Comparison of ENCODE assay signal across 15 cellular contexts in genomic region chr4:6282247-6282646, GRCh38. TPM values are rescaled to one million over a fixed set of nuclear protein-coding genes. Genes with fewer than 3 reads are reported as not detected.
A peak's percentile ranks its signal among the peaks of the same experiment; 100 is the strongest.
DNase-seq lines count a peak whose midpoint lies in the region; ATAC-seq and TF ChIP-seq lines count a peak whose summit lies in the region.
"Had no signal": no experiment of that assay in that cellular context is flagged by ENCODE, and none has a peak within 500 bp of the region (broad histone marks: within the 10 kb centered on the region; RNA-seq: fewer than 3 reads in every experiment).

No MANE protein-coding gene starts in this region.

- H3K27me3 ChIP-seq in fibroblast of lung (ENCODE audit: control insufficient read depth, insufficient read depth, low read length) (no peaks in the 10 kb centered on the region), muscle layer of colon (ENCODE audit: control insufficient read depth in 1 of 2, insufficient read depth in 2 of 2, low read length in 2 of 2) (no peaks in the 10 kb centered on the region), upper lobe of left lung (no peaks in the 10 kb centered on the region)

- intact Hi-C loops in natural killer cell (cut with micrococcal nuclease) = no loop called here

- H3K4me1 ChIP-seq in fibroblast of lung (ENCODE audit: control insufficient read depth, extremely low read depth, insufficient read depth, low read length) = peaks cover 8% of the 10 kb centered on the region
- H3K4me1 ChIP-seq in muscle layer of colon (ENCODE audit: insufficient read depth, low read length) = peaks cover 34% of the 10 kb centered on the region
- H3K4me1 ChIP-seq in upper lobe of left lung = peaks cover 33 to 52% (median 46%) of the 10 kb centered on the region in 4 donors

- DNase-seq in amniotic epithelial cell (ENCODE audit: low read depth) (peak; percentile 41), fibroblast of lung (ENCODE audit: low read depth in 2 of 2) (peak; percentile 37 to 66), upper lobe of left lung (no peak), natural killer cell (no peak), GM20000 (ENCODE audit: low spot score) (no peak)
- DNase-seq: activated CD4-positive, alpha-beta T cell treated with anti-CD3 and anti-CD28 coated beads for 36 hours; activated naive CD4-positive, alpha-beta T cell treated with anti-CD3 and anti-CD28 coated beads, Interleukin-2, amount 10 ng/mL, durations not matched to agents 7 days and 5 days; DND-41; effector memory CD8-positive, alpha-beta T cell; NCI-H1694; SHP77 treated with DMSO at 0.1 percent for 48 hours; T-helper 2 cell had no signal

- H3K27ac ChIP-seq in fibroblast of lung (ENCODE audit: insufficient read depth, low read length) (no peak overlapping the region), muscle layer of colon (ENCODE audit: low read depth, low read length) (peak overlapping the region; percentile 85), upper lobe of left lung (peak overlapping the region; percentile 33 to 83 (median 62))

- H3K4me3 ChIP-seq in fibroblast of lung (replicated peaks in 1 of 4; ENCODE audit: control extremely low read depth in 1 of 4, insufficient read depth in 1 of 4, low read depth in 3 of 4, low read length in 4 of 4) (no peak overlapping the region), muscle layer of colon (ENCODE audit: low read depth in 1 of 2, low read length in 2 of 2) (no peak overlapping the region), upper lobe of left lung (no peak overlapping the region)

- ATAC-seq in upper lobe of left lung (ENCODE audit: low FRiP score in 2 of 2) (peak; percentile 3 to 9), natural killer cell (no peak), HG02938 (IDR thresholded peaks at IDR 0.05; ENCODE audit: unreplicated experiment) (no peak)
- ATAC-seq: activated CD4-positive, alpha-beta T cell treated with anti-CD3 and anti-CD28 coated beads for 36 hours; effector memory CD8-positive, alpha-beta T cell had no signal

- 38 to 54% methylated on average over 6 to 8 of the region's 8 CpGs for WGBS in upper lobe of left lung, 2 donors

- H3K4me2 ChIP-seq in fibroblast of lung (ENCODE audit: extremely low read depth, insufficient read depth, low read length) = no peak overlapping the region

- H3K4me3 Mint-ChIP-seq in natural killer cell = no peak overlapping the region
- H3K4me3 Mint-ChIP-seq: activated CD4-positive, alpha-beta T cell treated with anti-CD3 and anti-CD28 coated beads for 36 hours; activated naive CD4-positive, alpha-beta T cell treated with anti-CD3 and anti-CD28 coated beads, Interleukin-2, amount 10 ng/mL, durations not matched to agents 7 days and 5 days; CD14-positive monocyte; effector memory CD8-positive, alpha-beta T cell had no signal

- no peak overlapping the region for H2AFZ ChIP-seq in fibroblast of lung (ENCODE audit: low read length)

- H3K27ac Mint-ChIP-seq in natural killer cell = no peak overlapping the region
- H3K27ac Mint-ChIP-seq: activated CD4-positive, alpha-beta T cell treated with anti-CD3 and anti-CD28 coated beads for 36 hours; activated naive CD4-positive, alpha-beta T cell treated with anti-CD3 and anti-CD28 coated beads, Interleukin-2, amount 10 ng/mL, durations not matched to agents 7 days and 5 days; effector memory CD8-positive, alpha-beta T cell had no signal

- H3K9ac ChIP-seq in fibroblast of lung (ENCODE audit: insufficient read depth, low read length) (no peak overlapping the region), muscle layer of colon (ENCODE audit: low read length) (peak overlapping the region; percentile 6)

- no peaks in the 10 kb centered on the region for H3K9me3 Mint-ChIP-seq in natural killer cell
- H3K9me3 Mint-ChIP-seq: activated naive CD4-positive, alpha-beta T cell treated with anti-CD3 and anti-CD28 coated beads, Interleukin-2, amount 10 ng/mL, durations not matched to agents 7 days and 5 days; effector memory CD8-positive, alpha-beta T cell had no signal

- no peaks in the 10 kb centered on the region for H3K79me2 ChIP-seq in fibroblast of lung (ENCODE audit: control insufficient read depth, insufficient read depth, low read length)

- H3K9me3 ChIP-seq in fibroblast of lung (ENCODE audit: control insufficient read depth, insufficient read depth, low read depth, low read length) (no peaks in the 10 kb centered on the region), muscle layer of colon (ENCODE audit: low read length) (no peaks in the 10 kb centered on the region), upper lobe of left lung (no peaks in the 10 kb centered on the region)

- TF ChIP-seq CTCF in fibroblast of lung (conservative IDR thresholded peaks at IDR 0.05 in 1 of 2, IDR thresholded peaks at IDR 0.05 in 1 of 2; ENCODE audit: low read depth in 1 of 2, low read length in 2 of 2) (no peak), upper lobe of left lung (IDR thresholded peaks at IDR 0.05) (no peak), natural killer cell (IDR thresholded peaks at IDR 0.05) (no peak), GM20000 (IDR thresholded peaks at IDR 0.05; ENCODE audit: extremely low read depth, missing control alignments) (no peak)

- no peak for TF ChIP-seq POLR2A in upper lobe of left lung (IDR thresholded peaks at IDR 0.05)

- no peaks in the 10 kb centered on the region for H4K20me1 ChIP-seq in fibroblast of lung (ENCODE audit: control insufficient read depth, extremely low read depth, insufficient read depth, low read length)

- peak in 1 of 4 donors; percentile 2 for TF ChIP-seq EP300 in upper lobe of left lung (IDR thresholded peaks at IDR 0.05)

- H3K27me3 Mint-ChIP-seq in natural killer cell (ENCODE audit: low read depth in 2 of 2) = peaks cover 0 to 4% of the 10 kb centered on the region in 2 donors
- H3K27me3 Mint-ChIP-seq: activated CD4-positive, alpha-beta T cell treated with anti-CD3 and anti-CD28 coated beads for 36 hours; activated naive CD4-positive, alpha-beta T cell treated with anti-CD3 and anti-CD28 coated beads, Interleukin-2, amount 10 ng/mL, durations not matched to agents 7 days and 5 days; effector memory CD8-positive, alpha-beta T cell had no signal

- peaks cover 8 to 12% of the 10 kb centered on the region in 2 donors for H3K4me1 Mint-ChIP-seq in natural killer cell

- H3K36me3 Mint-ChIP-seq in natural killer cell = no peaks in the 10 kb centered on the region
- H3K36me3 Mint-ChIP-seq: activated naive CD4-positive, alpha-beta T cell treated with anti-CD3 and anti-CD28 coated beads, Interleukin-2, amount 10 ng/mL, durations not matched to agents 7 days and 5 days; CD14-positive monocyte had no signal

- H3K36me3 ChIP-seq in fibroblast of lung (ENCODE audit: control insufficient read depth, insufficient read depth, low read length) = peaks cover 2% of the 10 kb centered on the region
- peaks cover 54% of the 10 kb centered on the region for H3K36me3 ChIP-seq in muscle layer of colon (ENCODE audit: insufficient read depth, low read length)
- peaks cover 0 to 48% (median 12%) of the 10 kb centered on the region in 4 donors for H3K36me3 ChIP-seq in upper lobe of left lung

RNA-seq across cellular contexts. Expression of gene WFS1, which starts 12.6 kb away (rescaled TPM):
- 18.5 and 37.5 TPM in 2 replicates for total RNA-seq in fibroblast of lung
- polyA plus RNA-seq in fibroblast of lung = 25.7 and 27.2 TPM in 2 replicates
- polyA plus RNA-seq in fibroblast of lung (2012) = 40.7 and 42.9 TPM in 2 replicates
- polyA minus RNA-seq in fibroblast of lung (ENCODE audit: low replicate concordance) = 205 and 277 TPM in 2 replicates
- total RNA-seq in upper lobe of left lung = 100 to 1,000 TPM in 3 of 6 donors, 10 to 100 TPM in 3; 88.8 to 180 (median 105) TPM
- total RNA-seq in natural killer cell = 1 to 10 TPM; 3.0 to 5.6 (median 3.5) TPM

Comparison
In these comparisons a context has a peak if more than half of its experiments do, and no peak if none do; other contexts are left out.
1. DNase-seq: peak in amniotic epithelial cell (single experiment) and fibroblast of lung (2 of 2); none in upper lobe of left lung (0 of 2), natural killer cell (single experiment) and GM20000 (single experiment).
2. ATAC-seq: peak in upper lobe of left lung (2 of 2); none in natural killer cell (0 of 3) and HG02938 (single experiment).